In genomic region chr16:47018223-47018891, GRCh38 we compare ENCODE assay signal across 8 cellular contexts.
DNase-seq lines count a peak whose midpoint lies in the region; ATAC-seq and FAIRE-seq lines count a peak whose summit lies in the region.

No MANE protein-coding gene starts in this region.

- peak overlapping the region; percentile 63 for H3K27ac Mint-ChIP-seq in stimulated activated memory B cell treated with anti-CD40 and anti-IgM and Interleukin-4, amounts not matched to agents 10 μg/mL and 1 μg/mL and 100 μg/mL, for 72 hours

- peaks cover 28% of the 10 kb centered on the region for H3K4me1 Mint-ChIP-seq in stimulated activated memory B cell treated with anti-CD40 and anti-IgM and Interleukin-4, amounts not matched to agents 10 μg/mL and 1 μg/mL and 100 μg/mL, for 72 hours

- ATAC-seq in GM19324 (IDR thresholded peaks at IDR 0.05; ENCODE audit: low FRiP score, unreplicated experiment) (peak; percentile 99), HG03108 (IDR thresholded peaks at IDR 0.05; ENCODE audit: unreplicated experiment) (peak; percentile 98)
- ATAC-seq in stimulated activated memory B cell treated with anti-CD40 and anti-IgM and Interleukin-4, amounts not matched to agents 10 μg/mL and 1 μg/mL and 100 μg/mL, for 72 hours = peak; percentile 100

- H3K4me3 Mint-ChIP-seq in stimulated activated memory B cell treated with anti-CD40 and anti-IgM and Interleukin-4, amounts not matched to agents 10 μg/mL and 1 μg/mL and 100 μg/mL, for 72 hours = no peak overlapping the region

- no peaks in the 10 kb centered on the region for H3K27me3 Mint-ChIP-seq in stimulated activated memory B cell treated with anti-CD40 and anti-IgM and Interleukin-4, amounts not matched to agents 10 μg/mL and 1 μg/mL and 100 μg/mL, for 72 hours

- H3K9me3 Mint-ChIP-seq in stimulated activated memory B cell treated with anti-CD40 and anti-IgM and Interleukin-4, amounts not matched to agents 10 μg/mL and 1 μg/mL and 100 μg/mL, for 72 hours = no peaks in the 10 kb centered on the region

- no peaks in the 10 kb centered on the region for H3K36me3 Mint-ChIP-seq in stimulated activated memory B cell treated with anti-CD40 and anti-IgM and Interleukin-4, amounts not matched to agents 10 μg/mL and 1 μg/mL and 100 μg/mL, for 72 hours

- FAIRE-seq in islet of Langerhans (lab: Jason Lieb, UNC) = peak; percentile 53

- peak; percentile 11 for DNase-seq in DMS79 (lab: John Stamatoyannopoulos, UW)
- DNase-seq in NCI-H82 treated with DMSO at 0.1 percent for 48 hours (lab: John Stamatoyannopoulos, UW; ENCODE audit: unreplicated experiment) = peak; percentile 23
- DNase-seq in activated effector memory CD4-positive, alpha-beta T cell treated with Interleukin-2 at 50 U/mL for 16 hours = peak; percentile 22
- no peak for DNase-seq in dedifferentiated amniotic fluid mesenchymal stem cell (ENCODE audit: extremely low spot score)
